ENCODE assay signal across 1 cellular context in genomic region chrX:346034-346813, GRCh38.
TF ChIP-seq lines count a peak whose summit lies in the region.

No MANE protein-coding gene starts in this region.

TF ChIP-seq in WTC11, 78 proteins besides CTCF, POLR2A, EP300 and RAD21 (continued from another document):
- TF ChIP-seq SMAD3 (CRISPR knock-in tag; IDR thresholded peaks at IDR 0.05; ENCODE audit: borderline replicate concordance) (no peak), PRDM15 (CRISPR knock-in tag; IDR thresholded peaks at IDR 0.05) (no peak), ZNF416 (CRISPR knock-in tag; IDR thresholded peaks at IDR 0.05) (no peak)
